ENCODE assay signal across 8 cellular contexts in genomic region chr12:12172106-12172511, GRCh38.
DNase-seq lines count a peak whose midpoint lies in the region; ATAC-seq, FAIRE-seq and TF ChIP-seq lines count a peak whose summit lies in the region.

No MANE protein-coding gene starts in this region.

- no peak for TF ChIP-seq EP300 in sigmoid colon (IDR thresholded peaks at IDR 0.05)

- no CpG with 5 or more reads among the region's 1 CpG for WGBS in IMR-90 (ENCODE audit: extremely low coverage in 2 of 2, insufficient read length in 1 of 2), 2 experiments
- 33 to 70% methylated on average over 1 of the region's 1 CpG for WGBS in sigmoid colon, 2 donors

- no peak overlapping the region for H4K91ac ChIP-seq in IMR-90 (ENCODE audit: insufficient read depth, low read depth, low read length)

- H3K79me1 ChIP-seq in IMR-90 (ENCODE audit: low read depth in 1 of 2, low read length in 2 of 2): peaks cover 2 to 38% of the 10 kb centered on the region in 2 experiments; a peak in 3 of 4 replicates

- POLR2A ChIA-PET in IMR-90 (lab: Charles Lee; ENCODE audit: unreplicated experiment): no interaction called here

- H3K27ac ChIP-seq in IMR-90 (ENCODE audit: insufficient read depth, low read length) (no peak overlapping the region), sigmoid colon (peak overlapping the region in 1 of 4 donors; percentile 10)

- H4K5ac ChIP-seq in IMR-90 (ENCODE audit: low read depth, low read length): no peak overlapping the region

- peaks cover 3% of the 10 kb centered on the region; the same call in 1 of the 2 replicates for H4K20me1 ChIP-seq in IMR-90 (ENCODE audit: insufficient read depth, low read length)

- no peak for TF ChIP-seq CTCF in IMR-90 (conservative IDR thresholded peaks at IDR 0.05; ENCODE audit: low read depth, low read length)
- no peak for TF ChIP-seq CTCF in bronchial epithelial cell (IDR thresholded peaks at IDR 0.05; ENCODE audit: insufficient read depth, low read length, severe bottlenecking)
- TF ChIP-seq CTCF in sigmoid colon (IDR thresholded peaks at IDR 0.05): no peak

- no peak for TF ChIP-seq RAD21 in IMR-90 (IDR thresholded peaks at IDR 0.05; ENCODE audit: low read length)

- H3K9me3 ChIP-seq in IMR-90 (ENCODE audit: control insufficient read depth, insufficient read depth, low read length): no peaks in the 10 kb centered on the region
- no peaks in the 10 kb centered on the region for H3K9me3 ChIP-seq in sigmoid colon

- H2BK120ac ChIP-seq in IMR-90 (ENCODE audit: low read depth, low read length): no peak overlapping the region

- FAIRE-seq in bronchial epithelial cell (lab: Jason Lieb, UNC): no peak

- CTCF ChIA-PET in IMR-90 (lab: Yijun Ruan, JAX): interaction anchor here (0.6 kb wide), 1 partner anchor 114 kb away, joined by 3 read pairs; no protein-coding TSS in a partner anchor

- H3K14ac ChIP-seq in IMR-90 (replicated peaks; ENCODE audit: low read depth, low read length): no peak overlapping the region; the same call in 1 of the 2 replicates

- no peak overlapping the region for H2AFZ ChIP-seq in IMR-90 (replicated peaks; ENCODE audit: low read length, poor library complexity)

- intact Hi-C loops in IMR-90 (cut with micrococcal nuclease) (loop anchor here (10.0 kb wide), 1 partner anchor 153 kb away; no protein-coding TSS in a partner anchor), sigmoid colon (cut with DNase I) (no loop called here)

- H3K4me3 ChIP-seq in IMR-90 (ENCODE audit: insufficient read depth, low read depth, low read length) (no peak overlapping the region), bronchial epithelial cell (ENCODE audit: low read depth, low read length) (no peak overlapping the region), sigmoid colon (no peak overlapping the region)

- TF ChIP-seq POLR2A in IMR-90 (IDR thresholded peaks at IDR 0.05; ENCODE audit: low read depth, low read length): no peak
- no peak for TF ChIP-seq POLR2A in sigmoid colon (IDR thresholded peaks at IDR 0.05)

- H3K23ac ChIP-seq in IMR-90 (ENCODE audit: low read depth, low read length): no peak overlapping the region

- no peak overlapping the region for H2AK9ac ChIP-seq in IMR-90 (replicated peaks; ENCODE audit: low read depth, low read length, poor library complexity)

- no peak overlapping the region for H2BK15ac ChIP-seq in IMR-90 (ENCODE audit: low read depth, low read length)

- dilution Hi-C loops in IMR-90 (cut with HindIII; ENCODE audit: low sequenced_read_pairs, unreplicated experiment): no loop called here

- no peak overlapping the region for H2BK20ac ChIP-seq in IMR-90 (ENCODE audit: low read depth, low read length)

- no peak overlapping the region for H3K56ac ChIP-seq in IMR-90 (ENCODE audit: extremely low read depth, insufficient read depth, low read length)

- in situ Hi-C loops in IMR-90 (cut with MboI; ENCODE audit: low sequenced_read_pairs): no loop called here

- no TSS peak for BruUV-seq in IMR-90 (replicated peaks; lab: Mats Ljungman, UMichigan)

- no peak overlapping the region for H3K9ac ChIP-seq in IMR-90 (ENCODE audit: low read depth, low read length)

- no peaks in the 10 kb centered on the region for H3K27me3 ChIP-seq in IMR-90 (ENCODE audit: control insufficient read depth, insufficient read depth, low read length)
- H3K27me3 ChIP-seq in bronchial epithelial cell (ENCODE audit: control insufficient read depth, insufficient read depth, low read length): no peaks in the 10 kb centered on the region
- no peaks in the 10 kb centered on the region for H3K27me3 ChIP-seq in sigmoid colon

- ATAC-seq in GM19467 (IDR thresholded peaks at IDR 0.05; ENCODE audit: unreplicated experiment): peak; percentile 79
- no peak for ATAC-seq in IMR-90 (ENCODE audit: low read depth)

- no peak overlapping the region for H3K18ac ChIP-seq in IMR-90 (ENCODE audit: low read depth, low read length)

- no peaks in the 10 kb centered on the region for H3K9me1 ChIP-seq in IMR-90 (ENCODE audit: insufficient read depth, low read length)

- H2AK5ac ChIP-seq in IMR-90 (ENCODE audit: low read depth, low read length): no peak overlapping the region

- H3K36me3 ChIP-seq in IMR-90 (ENCODE audit: control insufficient read depth, insufficient read depth, low read length): no peaks in the 10 kb centered on the region
- no peaks in the 10 kb centered on the region for H3K36me3 ChIP-seq in bronchial epithelial cell (ENCODE audit: control insufficient read depth, insufficient read depth, low read length)
- no peaks in the 10 kb centered on the region for H3K36me3 ChIP-seq in sigmoid colon

- no peak overlapping the region for H3K4me2 ChIP-seq in IMR-90 (ENCODE audit: low read depth, low read length)

- no peak overlapping the region for H3K4ac ChIP-seq in IMR-90 (ENCODE audit: low read depth, low read length)

- H2BK5ac ChIP-seq in IMR-90 (ENCODE audit: low read depth, low read length, poor library complexity, severe bottlenecking): no peak overlapping the region

- no peak overlapping the region for H4K8ac ChIP-seq in IMR-90 (ENCODE audit: low read depth in 2 of 2, low read length in 2 of 2)

- H3K4me1 ChIP-seq in IMR-90 (ENCODE audit: control insufficient read depth, insufficient read depth, low read length): no peaks in the 10 kb centered on the region; the same call in 1 of the 2 replicates
- H3K4me1 ChIP-seq in sigmoid colon: peaks cover 0 to 20% (median 13%) of the 10 kb centered on the region in 4 donors

- peak; percentile 59 for DNase-seq in GM04504 (ENCODE audit: low read depth)
- DNase-seq in IMR-90: peak; percentile 21
- peak; percentile 68 for DNase-seq in bronchial epithelial cell (ENCODE audit: low read depth)
- DNase-seq in OCI-M2 (lab: John Stamatoyannopoulos, UW; ENCODE audit: unreplicated experiment): no peak
- DNase-seq in GOT3 (lab: John Stamatoyannopoulos, UW): no peak
- no peak for DNase-seq in activated CD8-positive, alpha-beta memory T cell treated with anti-CD3 and anti-CD28 coated beads, Interleukin-2, amount 50 U/mL, for 4 hours
- DNase-seq in sigmoid colon: no peak

TF ChIP-seq in IMR-90, 13 proteins besides CTCF, POLR2A, EP300 and RAD21:
- TF ChIP-seq CEBPB (IDR thresholded peaks at IDR 0.05; ENCODE audit: low read depth, low read length): no peak
- no peak for TF ChIP-seq MAZ (IDR thresholded peaks at IDR 0.05; ENCODE audit: borderline replicate concordance, low read depth, low read length)
- no peak for TF ChIP-seq MXI1 (IDR thresholded peaks at IDR 0.05; ENCODE audit: borderline replicate concordance, low read depth, low read length)
- TF ChIP-seq NFE2L2 (IDR thresholded peaks at IDR 0.05; ENCODE audit: low read depth, low read length): no peak
- TF ChIP-seq RCOR1 (IDR thresholded peaks at IDR 0.05; ENCODE audit: insufficient replicate concordance, low read length): no peak
- no peak for TF ChIP-seq CHD1 (IDR thresholded peaks at IDR 0.05; ENCODE audit: low read depth, low read length)
- no peak for TF ChIP-seq SMC3 (IDR thresholded peaks at IDR 0.05; ENCODE audit: low read depth, low read length)
- no peak for TF ChIP-seq RFX5 (IDR thresholded peaks at IDR 0.05; ENCODE audit: low read depth, low read length)
- no peak for TF ChIP-seq BHLHE40 (IDR thresholded peaks at IDR 0.05; ENCODE audit: low read depth, low read length)
- TF ChIP-seq ELK1 (IDR thresholded peaks at IDR 0.05; ENCODE audit: borderline replicate concordance, low read depth, low read length): no peak
- TF ChIP-seq FOS (IDR thresholded peaks at IDR 0.05; ENCODE audit: low read depth, low read length): no peak
- TF ChIP-seq, protein P1, sequence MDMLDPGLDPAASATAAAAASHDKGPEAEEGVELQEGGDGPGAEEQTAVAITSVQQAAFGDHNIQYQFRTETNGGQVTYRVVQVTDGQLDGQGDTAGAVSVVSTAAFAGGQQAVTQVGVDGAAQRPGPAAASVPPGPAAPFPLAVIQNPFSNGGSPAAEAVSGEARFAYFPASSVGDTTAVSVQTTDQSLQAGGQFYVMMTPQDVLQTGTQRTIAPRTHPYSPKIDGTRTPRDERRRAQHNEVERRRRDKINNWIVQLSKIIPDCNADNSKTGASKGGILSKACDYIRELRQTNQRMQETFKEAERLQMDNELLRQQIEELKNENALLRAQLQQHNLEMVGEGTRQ (IDR thresholded peaks at IDR 0.05; ENCODE audit: low read depth, low read length): no peak
- TF ChIP-seq MAFK (IDR thresholded peaks at IDR 0.05; ENCODE audit: low read depth, low read length): no peak

Comparison
In these comparisons a context has a peak if more than half of its experiments do, and no peak if none do; other contexts are left out.
1. DNase-seq: peak in GM04504 (single experiment), IMR-90 (single experiment) and bronchial epithelial cell (single experiment); none in OCI-M2 (single experiment), GOT3 (single experiment), activated CD8-positive, alpha-beta memory T cell treated with anti-CD3 and anti-CD28 coated beads, Interleukin-2, amount 50 U/mL, for 4 hours (single experiment) and sigmoid colon (single experiment).